Comparison of ENCODE assay signal across 8 cellular contexts in the genomic region with DNA sequence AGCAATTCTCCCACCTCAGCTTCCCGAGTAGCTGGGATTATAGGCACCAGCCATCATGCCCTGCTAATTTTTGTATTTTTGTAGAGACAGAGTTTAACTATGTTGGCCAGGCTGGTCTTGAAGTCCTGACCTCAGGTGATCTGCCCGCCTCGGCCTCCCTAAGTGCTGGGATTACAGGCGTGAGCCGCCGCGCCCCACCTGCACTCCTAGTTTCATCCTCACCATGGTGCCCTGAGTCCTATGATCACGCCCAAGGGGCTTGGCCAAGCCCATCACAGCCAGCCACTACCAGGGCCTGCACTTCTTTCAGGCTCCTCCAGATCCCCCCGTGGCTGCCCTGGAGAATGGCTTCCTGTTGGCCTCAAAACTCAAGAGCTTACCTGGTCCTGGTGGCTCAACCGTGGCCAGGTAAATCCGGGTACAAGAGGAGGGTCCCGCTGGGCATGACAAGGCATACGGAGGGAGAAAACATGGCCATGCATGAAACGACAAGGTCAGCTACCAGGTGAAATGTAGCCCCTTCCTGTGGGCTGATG. TPM values are rescaled to one million over a fixed set of nuclear protein-coding genes. Genes with fewer than 3 reads are reported as not detected.
DNase-seq lines count a peak whose midpoint lies in the region; ATAC-seq and TF ChIP-seq lines count a peak whose summit lies in the region.
"Had no signal": no experiment of that assay in that cellular context is flagged by ENCODE, and none has a peak within 500 bp of the region (broad histone marks: within the 10 kb centered on the region; RNA-seq: fewer than 3 reads in every experiment).

No MANE protein-coding gene starts in this region.

- H3F3A ChIP-seq in PC-9 (ENCODE audit: insufficient read depth, low read depth), result peaks cover 27% of the 10 kb centered on the region

- H3K27me3 ChIP-seq in PC-9 (ENCODE audit: insufficient read depth, low read depth) (no peaks in the 10 kb centered on the region), thoracic aorta (replicated peaks; ENCODE audit: insufficient read depth) (no peaks in the 10 kb centered on the region)

- peak overlapping the region; percentile 50 for H3K4me2 ChIP-seq in PC-9

- peaks cover 7% of the 10 kb centered on the region for H3K27me3 Mint-ChIP-seq in glutamatergic neuron (ENCODE audit: unreplicated experiment)
- H3K27me3 Mint-ChIP-seq in activated CD8-positive, alpha-beta memory T cell treated with anti-CD3 and anti-CD28 coated beads, Interleukin-2, amount 10 ng/mL, durations not matched to agents 7 days and 5 days, result peaks cover 6% of the 10 kb centered on the region

- H2AFZ ChIP-seq in PC-9, result no peak overlapping the region

- H3K36me3 ChIP-seq in PC-9 (ENCODE audit: low read depth), result no peaks in the 10 kb centered on the region
- H3K36me3 ChIP-seq in thoracic aorta, result no peaks in the 10 kb centered on the region

- no peaks in the 10 kb centered on the region for H3K9me2 ChIP-seq in PC-9 (ENCODE audit: insufficient read depth)

- intact Hi-C loops in PC-9 (cut with micrococcal nuclease; ENCODE audit: unreplicated experiment), result loop anchor here (10.0 kb wide), 1 partner anchor 652 kb away; no protein-coding TSS in a partner anchor
- intact Hi-C loops in left colon (cut with DNase I, micrococcal nuclease), result no loop called here

- H3K4me3 Mint-ChIP-seq in glutamatergic neuron (ENCODE audit: unreplicated experiment), result peak overlapping the region; percentile 70
- H3K4me3 Mint-ChIP-seq in activated CD8-positive, alpha-beta memory T cell treated with anti-CD3 and anti-CD28 coated beads, Interleukin-2, amount 10 ng/mL, durations not matched to agents 7 days and 5 days, result no peak overlapping the region

- peaks cover 23% of the 10 kb centered on the region for H3K4me1 Mint-ChIP-seq in glutamatergic neuron (ENCODE audit: low read depth, unreplicated experiment)
- H3K4me1 Mint-ChIP-seq in activated CD8-positive, alpha-beta memory T cell treated with anti-CD3 and anti-CD28 coated beads, Interleukin-2, amount 10 ng/mL, durations not matched to agents 7 days and 5 days, result peaks cover 3% of the 10 kb centered on the region

- H3K4me1 ChIP-seq in PC-9 (replicated peaks; ENCODE audit: insufficient read depth) (peaks cover 55% of the 10 kb centered on the region), thoracic aorta (ENCODE audit: control insufficient read depth in 1 of 2, low read depth in 2 of 2) (peaks cover 13 to 46% of the 10 kb centered on the region in 2 donors)

- H4K20me1 ChIP-seq in PC-9 (ENCODE audit: insufficient read depth), result no peaks in the 10 kb centered on the region

- no peaks in the 10 kb centered on the region for H3K79me2 ChIP-seq in PC-9 (ENCODE audit: low read depth)

- CTCF ChIA-PET in PC-9 (lab: Charles Lee), result interaction anchor here (0.6 kb wide), 1 partner anchor 282 kb away, joined by 4 read pairs; no protein-coding TSS in a partner anchor
- CTCF ChIA-PET in activated CD8-positive, alpha-beta memory T cell treated with anti-CD3 and anti-CD28 coated beads, Interleukin-2, amount 10 ng/mL, durations not matched to agents 7 days and 5 days (lab: Charles Lee), result no interaction called here

- H3K9me3 ChIP-seq in PC-9 (ENCODE audit: insufficient read depth, low read depth), result no peaks in the 10 kb centered on the region
- H3K9me3 ChIP-seq in thoracic aorta, result no peaks in the 10 kb centered on the region
- H3K9me3 ChIP-seq: mucosa of descending colon had no signal

- no peak overlapping the region for H3K27ac ChIP-seq in PC-9
- H3K27ac ChIP-seq in thoracic aorta, result peak overlapping the region; percentile 61 to 73

- ATAC-seq in thoracic aorta (ENCODE audit: insufficient number of reproducible peaks, low FRiP score, low read depth), result no peak
- ATAC-seq in left colon, result no peak
- ATAC-seq in activated CD8-positive, alpha-beta memory T cell treated with anti-CD3 and anti-CD28 coated beads, Interleukin-2, amount 10 ng/mL, durations not matched to agents 7 days and 5 days, result no peak

- no peak for DNase-seq in PC-9
- DNase-seq in glutamatergic neuron, result no peak
- no peak for DNase-seq in thoracic aorta (ENCODE audit: low spot score)
- no peak for DNase-seq in left colon
- DNase-seq in activated CD8-positive, alpha-beta memory T cell treated with anti-CD3 and anti-CD28 coated beads, Interleukin-2, amount 10 ng/mL, durations not matched to agents 7 days and 5 days, result no peak
- DNase-seq: mucosa of descending colon; NCI-H187 treated with DMSO at 0.1 percent for 48 hours; stimulated activated naive CD4-positive, alpha-beta T cell treated with Interleukin-2 at 50 U/mL for 16 hours had no signal

- TF ChIP-seq CTCF in PC-9 (conservative IDR thresholded peaks at IDR 0.05), result no peak
- TF ChIP-seq CTCF in glutamatergic neuron (IDR thresholded peaks at IDR 0.05; ENCODE audit: partially characterized antibody, unreplicated experiment), result no peak
- no peak for TF ChIP-seq CTCF in thoracic aorta (IDR thresholded peaks at IDR 0.05)

- H3K27ac Mint-ChIP-seq in glutamatergic neuron (ENCODE audit: unreplicated experiment), result peak overlapping the region; percentile 75
- H3K27ac Mint-ChIP-seq in activated CD8-positive, alpha-beta memory T cell treated with anti-CD3 and anti-CD28 coated beads, Interleukin-2, amount 10 ng/mL, durations not matched to agents 7 days and 5 days, result no peak overlapping the region

- no peak overlapping the region for H3K4me3 ChIP-seq in PC-9
- peak overlapping the region; percentile 37 for H3K4me3 ChIP-seq in thoracic aorta
- H3K4me3 ChIP-seq: mucosa of descending colon had no signal

- BruUV-seq in PC-9 (replicated peaks; lab: Mats Ljungman, UMichigan), result no TSS peak

- H3K9me3 Mint-ChIP-seq in glutamatergic neuron (ENCODE audit: unreplicated experiment), result peaks cover 4% of the 10 kb centered on the region
- H3K9me3 Mint-ChIP-seq in activated CD8-positive, alpha-beta memory T cell treated with anti-CD3 and anti-CD28 coated beads, Interleukin-2, amount 10 ng/mL, durations not matched to agents 7 days and 5 days (ENCODE audit: low read depth), result no peaks in the 10 kb centered on the region

- H3K36me3 Mint-ChIP-seq in glutamatergic neuron (ENCODE audit: unreplicated experiment), result no peaks in the 10 kb centered on the region
- no peaks in the 10 kb centered on the region for H3K36me3 Mint-ChIP-seq in activated CD8-positive, alpha-beta memory T cell treated with anti-CD3 and anti-CD28 coated beads, Interleukin-2, amount 10 ng/mL, durations not matched to agents 7 days and 5 days

- POLR2A ChIA-PET in PC-9 (lab: Charles Lee; ENCODE audit: unreplicated experiment), result interaction anchor here (0.6 kb wide), 1 partner anchor 17 kb away, joined by 24 read pairs; no protein-coding TSS in a partner anchor

RNA-seq across cellular contexts. Expression of a gene that starts 20.4 kb away (rescaled TPM):
- total RNA-seq in PC-9 (2021) (25.0 and 34.8 TPM in 2 replicates), glutamatergic neuron (ENCODE audit: unreplicated experiment) (13.0 TPM), thoracic aorta (1 to 10 TPM; 3.5 to 7.6 TPM), left colon (1 to 10 TPM; 8.5 to 9.4 TPM)
- total RNA-seq in activated CD8-positive, alpha-beta memory T cell treated with anti-CD3 and anti-CD28 coated beads, Interleukin-2, amount 10 ng/mL, durations not matched to agents 7 days and 5 days, result 10 to 100 TPM; 18.0 to 27.2 TPM

RNA-seq across cellular contexts. Expression of a gene that starts 22.6 kb away (rescaled TPM):
- 44.2 and 48.3 TPM in 2 replicates for total RNA-seq in PC-9 (2021)
- total RNA-seq in glutamatergic neuron (ENCODE audit: unreplicated experiment), result 16.5 TPM
- 10 to 100 TPM; 19.5 to 32.9 TPM for total RNA-seq in thoracic aorta
- total RNA-seq in left colon, result 1 to 10 TPM; 1.6 to 3.6 TPM
- total RNA-seq in activated CD8-positive, alpha-beta memory T cell treated with anti-CD3 and anti-CD28 coated beads, Interleukin-2, amount 10 ng/mL, durations not matched to agents 7 days and 5 days, result under 1 TPM; 0.55 to 0.63 TPM

RNA-seq across cellular contexts. Expression of a gene that starts 51.4 kb away (rescaled TPM):
- total RNA-seq in PC-9 (2021) (not detected in 2 replicates), glutamatergic neuron (ENCODE audit: unreplicated experiment) (0.37 TPM), thoracic aorta (1 to 10 TPM in 1 of 2 donors, under 1 TPM in 1; 0.68 to 1.1 TPM), left colon (under 1 TPM; 0.46 to 0.50 TPM)
- total RNA-seq in activated CD8-positive, alpha-beta memory T cell treated with anti-CD3 and anti-CD28 coated beads, Interleukin-2, amount 10 ng/mL, durations not matched to agents 7 days and 5 days, result not detected

RNA-seq across cellular contexts. Expression of a gene that starts 57.9 kb away (rescaled TPM):
- 95.9 and 110 TPM in 2 replicates for total RNA-seq in PC-9 (2021)
- 33.1 TPM for total RNA-seq in glutamatergic neuron (ENCODE audit: unreplicated experiment)
- 10 to 100 TPM; 18.4 to 21.1 TPM for total RNA-seq in thoracic aorta
- 10 to 100 TPM; 26.9 to 31.8 TPM for total RNA-seq in left colon
- 10 to 100 TPM; 47.5 to 49.4 TPM for total RNA-seq in activated CD8-positive, alpha-beta memory T cell treated with anti-CD3 and anti-CD28 coated beads, Interleukin-2, amount 10 ng/mL, durations not matched to agents 7 days and 5 days
